In genomic region chr9:20872340-20872977, GRCh38 we compare ENCODE assay signal across 11 cellular contexts.
DNase-seq lines count a peak whose midpoint lies in the region; ATAC-seq and TF ChIP-seq lines count a peak whose summit lies in the region.
"Had no signal": no experiment of that assay in that cellular context is flagged by ENCODE, and none has a peak within 500 bp of the region (broad histone marks: within the 10 kb centered on the region; RNA-seq: fewer than 3 reads in every experiment).

No MANE protein-coding gene starts in this region.

- no peak for ATAC-seq in GM18858 (IDR thresholded peaks at IDR 0.05; ENCODE audit: unreplicated experiment)

- H3K27me3 ChIP-seq in H7 (ENCODE audit: control insufficient read depth, insufficient read depth, low read length), result no peaks in the 10 kb centered on the region

- H3K36me3 ChIP-seq in H7 (replicated peaks; ENCODE audit: control insufficient read depth, insufficient read depth, low read length), result no peaks in the 10 kb centered on the region

- peak; percentile 35 for DNase-seq in A172 (ENCODE audit: low spot score)
- DNase-seq in H7, result peak; percentile 21
- peak; percentile 9 for DNase-seq in SKM-1 (lab: John Stamatoyannopoulos, UW; ENCODE audit: unreplicated experiment)
- DNase-seq in foreskin melanocyte, result peak; percentile 88
- no peak for DNase-seq in GM10266 (ENCODE audit: extremely low spot score)
- DNase-seq in retina, result no peak
- no peak for DNase-seq in NK-92 (lab: John Stamatoyannopoulos, UW; ENCODE audit: unreplicated experiment)
- DNase-seq: CD4-positive, CD25-positive, alpha-beta regulatory T cell; central memory CD4-positive, alpha-beta T cell; NCI-H2081 had no signal

- H3K4me3 ChIP-seq in H7 (ENCODE audit: insufficient read depth, low read depth, low read length), result no peak overlapping the region

- no peak for TF ChIP-seq CTCF in GM10266 (IDR thresholded peaks at IDR 0.05; ENCODE audit: control insufficient read depth, insufficient read depth, low read depth, missing control alignments)

Comparison
In these comparisons a context has a peak if more than half of its experiments do, and no peak if none do; other contexts are left out.
1. DNase-seq: peak in A172 (single experiment), H7 (single experiment), SKM-1 (single experiment) and foreskin melanocyte (single experiment); none in GM10266 (single experiment), retina (single experiment) and NK-92 (single experiment).